Comparison of ENCODE assay signal across 8 cellular contexts in the genomic region with DNA sequence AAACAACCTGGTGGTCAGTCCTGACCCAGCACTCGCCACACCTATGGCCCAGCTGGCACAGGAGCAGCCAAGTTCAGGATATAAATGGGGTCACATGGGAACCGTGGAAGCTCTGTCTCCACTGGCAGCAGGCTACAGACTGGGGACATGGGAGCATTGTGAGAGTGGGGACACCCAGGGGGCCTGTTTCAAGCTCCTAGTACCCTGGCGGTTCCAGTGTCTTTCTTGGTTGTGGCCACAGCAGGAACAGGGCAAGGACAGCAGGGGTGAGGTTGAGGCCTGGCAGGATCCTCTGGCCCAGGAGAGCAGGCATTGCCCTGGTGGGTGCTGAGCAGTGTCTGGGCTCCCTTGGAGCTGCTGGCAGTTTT. TPM values are rescaled to one million over a fixed set of nuclear protein-coding genes. Genes with fewer than 3 reads are reported as not detected.
DNase-seq lines count a peak whose midpoint lies in the region; ATAC-seq and TF ChIP-seq lines count a peak whose summit lies in the region.

No MANE protein-coding gene starts in this region.

- 0 out of 2 replicates have a peak, but pooled peaks cover 2% of the 10 kb centered on the region for H3K36me3 ChIP-seq in BE2C

- H3K27me3 Mint-ChIP-seq in natural killer cell (ENCODE audit: low read depth in 2 of 2), result no peaks in the 10 kb centered on the region

- TF ChIP-seq CTCF in BE2C (IDR thresholded peaks at IDR 0.05; ENCODE audit: low read depth, low read length) (no peak), LNCaP clone FGC (IDR thresholded peaks at IDR 0.05; ENCODE audit: control insufficient read depth, extremely low read depth, insufficient read depth) (no peak), natural killer cell (IDR thresholded peaks at IDR 0.05) (no peak)

- H3K27ac Mint-ChIP-seq in natural killer cell, result peak overlapping the region; percentile 95 to 100

- H3K4me1 ChIP-seq in BE2C, result peaks cover 4% of the 10 kb centered on the region; the same call in 1 of the 2 replicates

- H3K9me3 ChIP-seq in BE2C, result no peaks in the 10 kb centered on the region

- no peak for ATAC-seq in natural killer cell

- no peaks in the 10 kb centered on the region for H3K9me3 Mint-ChIP-seq in natural killer cell

- DNase-seq in BE2C (no peak), LNCaP clone FGC (ENCODE audit: low read depth) (no peak), caudate nucleus (lab: John Stamatoyannopoulos, UW) (no peak), natural killer cell (no peak), iPS-NIHi7 (ENCODE audit: extremely low spot score) (no peak), Kasumi-1 (lab: John Stamatoyannopoulos, UW) (no peak), epidermal melanocyte (ENCODE audit: insufficient read length, low spot score) (no peak), iPS-NIHi11 (ENCODE audit: low spot score) (no peak)

- H3K4me3 Mint-ChIP-seq in natural killer cell, result peak overlapping the region; percentile 97

- no peaks in the 10 kb centered on the region for H3K27me3 ChIP-seq in BE2C

- intact Hi-C loops in natural killer cell (cut with micrococcal nuclease), result loop anchor here (10.0 kb wide), 2 partner anchors 421 to 671 kb away; partner anchors contain the start of genes C15orf39 and SIN3A

- H3K4me3 ChIP-seq in BE2C (ENCODE audit: low read depth, low read length) (peak overlapping the region; percentile 92), LNCaP clone FGC (ENCODE audit: low read depth, low read length) (peak overlapping the region; percentile 79)

- H3K27ac ChIP-seq in caudate nucleus (ENCODE audit: low read depth, low read length), result peak overlapping the region; percentile 67

- H3K36me3 Mint-ChIP-seq in natural killer cell, result no peaks in the 10 kb centered on the region

- peaks cover 80 to 90% of the 10 kb centered on the region in 2 donors for H3K4me1 Mint-ChIP-seq in natural killer cell

RNA-seq across cellular contexts. Expression of gene CSK, which starts 1.9 kb away (rescaled TPM):
- polyA plus RNA-seq in BE2C (2012; ENCODE audit: insufficient read depth, insufficient read length, low read depth), result 311 TPM
- 100 to 1,000 TPM; 282 to 334 (median 287) TPM for total RNA-seq in natural killer cell

RNA-seq across cellular contexts. Expression of gene LMAN1L, which starts 28.8 kb away (rescaled TPM):
- 0.73 TPM for polyA plus RNA-seq in BE2C (2012; ENCODE audit: insufficient read depth, insufficient read length, low read depth)
- 1 to 10 TPM in 1 of 3 donors, under 1 TPM in 2; 0.72 to 1.1 (median 0.94) TPM for total RNA-seq in natural killer cell

RNA-seq across cellular contexts. Expression of gene CYP1A2, which starts 35.1 kb away (rescaled TPM):
- not detected for polyA plus RNA-seq in BE2C (2012; ENCODE audit: insufficient read depth, insufficient read length, low read depth)
- not detected for total RNA-seq in natural killer cell

RNA-seq across cellular contexts. Expression of gene CPLX3, which starts 42.6 kb away (rescaled TPM):
- polyA plus RNA-seq in BE2C (2012; ENCODE audit: insufficient read depth, insufficient read length, low read depth), result not detected
- total RNA-seq in natural killer cell, result under 1 TPM in 2 of 3 donors, not detected in 1; 0.16 to 0.93 TPM

RNA-seq across cellular contexts. Expression of gene CYP1A1, which starts 58.5 kb away (rescaled TPM):
- 4.4 TPM for polyA plus RNA-seq in BE2C (2012; ENCODE audit: insufficient read depth, insufficient read length, low read depth)
- total RNA-seq in natural killer cell, result under 1 TPM in 1 of 3 donors, not detected in 2; 0.33 TPM
